ENCODE assay signal across 9 cellular contexts in genomic region chr4:48490012-48490679, GRCh38. TPM values are rescaled to one million over a fixed set of nuclear protein-coding genes. Genes with fewer than 3 reads are reported as not detected.
DNase-seq lines count a peak whose midpoint lies in the region; ATAC-seq and TF ChIP-seq lines count a peak whose summit lies in the region.
"Had no signal": no experiment of that assay in that cellular context is flagged by ENCODE, and none has a peak within 500 bp of the region (broad histone marks: within the 10 kb centered on the region; RNA-seq: fewer than 3 reads in every experiment).

Gene ZAR1 (plus strand): TSS chr4:48490252. CDS start chr4:48490292, 40 bp downstream.

- H3K27me3 ChIP-seq in ascending aorta (peaks cover 9% of the 10 kb centered on the region), tibial artery (peaks cover 0 to 50% of the 10 kb centered on the region in 2 donors), PC-3 (ENCODE audit: low read length) (no peaks in the 10 kb centered on the region)

- H3F3A ChIP-seq in PC-3 (ENCODE audit: low read length, unreplicated experiment) = no peaks in the 10 kb centered on the region

- no peak within 1 kb of the TSS for H3K4me2 ChIP-seq in PC-3 (ENCODE audit: low read length)

- H3K4me3 ChIP-seq in ascending aorta = peak within 1 kb of the TSS; percentile 49 to 56
- peak within 1 kb of the TSS; percentile 25 to 45 for H3K4me3 ChIP-seq in tibial artery
- H3K4me3 ChIP-seq in PC-3 (ENCODE audit: low read length) = no peak within 1 kb of the TSS
- peak within 1 kb of the TSS in 1 of 2 donors; percentile 2 for H3K4me3 ChIP-seq in foreskin fibroblast (ENCODE audit: low read depth in 1 of 2, low read length in 2 of 2)

- no peaks in the 10 kb centered on the region for H3K9me3 ChIP-seq in ascending aorta
- H3K9me3 ChIP-seq in tibial artery = no peaks in the 10 kb centered on the region
- no peaks in the 10 kb centered on the region for H3K9me3 ChIP-seq in PC-3 (ENCODE audit: low read length)
- H3K9me3 ChIP-seq: adrenal gland had no signal

- peak within 1 kb of the TSS; percentile 52 for H3K4me3 Mint-ChIP-seq in activated naive CD4-positive, alpha-beta T cell treated with anti-CD3 and anti-CD28 coated beads for 36 hours

- no TSS peak for BruUV-seq in PC-3 (replicated peaks; lab: Mats Ljungman, UMichigan)

- no peaks in the 10 kb centered on the region for H3K9me3 Mint-ChIP-seq in activated naive CD4-positive, alpha-beta T cell treated with anti-CD3 and anti-CD28 coated beads for 36 hours

- no peaks in the 10 kb centered on the region for H3K79me2 ChIP-seq in PC-3 (ENCODE audit: low read length)

- H3K27ac ChIP-seq in ascending aorta (no peak within 1 kb of the TSS), tibial artery (no peak within 1 kb of the TSS), PC-3 (ENCODE audit: low read length) (no peak within 1 kb of the TSS)
- H3K27ac ChIP-seq: adrenal gland had no signal

- no peak for TF ChIP-seq CTCF in ascending aorta (IDR thresholded peaks at IDR 0.05)
- no peak for TF ChIP-seq CTCF in tibial artery (IDR thresholded peaks at IDR 0.05)
- TF ChIP-seq CTCF in PC-3 (conservative IDR thresholded peaks at IDR 0.05; ENCODE audit: low read depth, low read length) = no peak
- no peak for TF ChIP-seq CTCF in foreskin fibroblast (IDR thresholded peaks at IDR 0.05; ENCODE audit: low read depth, low read length)

- peaks cover 51% of the 10 kb centered on the region for H3K27me3 Mint-ChIP-seq in activated naive CD4-positive, alpha-beta T cell treated with anti-CD3 and anti-CD28 coated beads for 36 hours (ENCODE audit: low read depth)

- no peak for DNase-seq in activated naive CD4-positive, alpha-beta T cell treated with anti-CD3 and anti-CD28 coated beads for 36 hours
- no peak for DNase-seq in activated naive CD4-positive, alpha-beta T cell treated with anti-CD3 and anti-CD28 coated beads, Interleukin-2, amount 50 U/mL, for 16 hours
- DNase-seq in ascending aorta (ENCODE audit: low spot score in 2 of 2) = no peak
- no peak for DNase-seq in left colon
- DNase-seq in tibial artery = no peak
- no peak for DNase-seq in PC-3
- no peak for DNase-seq in NCI-H524 treated with DMSO at 0.1 percent for 48 hours (lab: John Stamatoyannopoulos, UW)
- no peak for DNase-seq in foreskin fibroblast
- DNase-seq: adrenal gland had no signal

- H3K9ac ChIP-seq in PC-3 (ENCODE audit: low read length) = no peak within 1 kb of the TSS

- POLR2A ChIA-PET in PC-3 (lab: Charles Lee; ENCODE audit: unreplicated experiment) = no interaction called here

- H4K20me1 ChIP-seq in PC-3 (ENCODE audit: low read length) = no peaks in the 10 kb centered on the region

- intact Hi-C loops in activated naive CD4-positive, alpha-beta T cell treated with anti-CD3 and anti-CD28 coated beads for 36 hours (cut with micrococcal nuclease) = no loop called here
- intact Hi-C loops in ascending aorta (cut with DNase I) (loop anchor here (10.0 kb wide), 1 partner anchor 165 kb away; no protein-coding TSS in a partner anchor), left colon (cut with DNase I, micrococcal nuclease) (no loop called here), tibial artery (cut with DNase I; ENCODE audit: low total_unique reads) (no loop called here), PC-3 (cut with micrococcal nuclease) (no loop called here)

- ATAC-seq in left colon = peak; percentile 27
- no peak for ATAC-seq in PC-3

- peaks cover 0 to 5% of the 10 kb centered on the region in 2 donors for H3K4me1 ChIP-seq in ascending aorta
- H3K4me1 ChIP-seq in tibial artery = peaks cover 0 to 19% (median 12%) of the 10 kb centered on the region in 4 donors
- H3K4me1 ChIP-seq in PC-3 (ENCODE audit: insufficient read depth, low read length) = no peaks in the 10 kb centered on the region

- H3K4me1 Mint-ChIP-seq in activated naive CD4-positive, alpha-beta T cell treated with anti-CD3 and anti-CD28 coated beads for 36 hours (ENCODE audit: low read depth) = peaks cover 2% of the 10 kb centered on the region

- H3K36me3 ChIP-seq in ascending aorta (no peaks in the 10 kb centered on the region), tibial artery (no peaks in the 10 kb centered on the region), PC-3 (ENCODE audit: low read depth, low read length) (no peaks in the 10 kb centered on the region)
- H3K36me3 ChIP-seq: adrenal gland had no signal

- CTCF ChIA-PET in activated naive CD4-positive, alpha-beta T cell treated with anti-CD3 and anti-CD28 coated beads for 36 hours (lab: Charles Lee) = interaction anchor here (0.6 kb wide), 2 partner anchors 29 to 88 kb away, joined by 3 to 4 read pairs; no protein-coding TSS in a partner anchor
- CTCF ChIA-PET in PC-3 (lab: Charles Lee) = no interaction called here

- H3K9me2 ChIP-seq in PC-3 (replicated peaks; ENCODE audit: low read length) = no peaks in the 10 kb centered on the region

- H3K27ac Mint-ChIP-seq in activated naive CD4-positive, alpha-beta T cell treated with anti-CD3 and anti-CD28 coated beads for 36 hours = no peak within 1 kb of the TSS

- no peaks in the 10 kb centered on the region for H3K36me3 Mint-ChIP-seq in activated naive CD4-positive, alpha-beta T cell treated with anti-CD3 and anti-CD28 coated beads for 36 hours (ENCODE audit: low read depth)

- H2AFZ ChIP-seq in PC-3 (ENCODE audit: low read length) = no peak within 1 kb of the TSS

RNA-seq across cellular contexts. Expression of gene ZAR1, which starts in this region (rescaled TPM):
- total RNA-seq in activated naive CD4-positive, alpha-beta T cell treated with anti-CD3 and anti-CD28 coated beads for 36 hours = not detected
- total RNA-seq in ascending aorta = 1.4 TPM
- total RNA-seq in left colon = not detected
- not detected in 2 replicates for total RNA-seq in PC-3 (2014; rRNA removed)
- total RNA-seq: adrenal gland had no signal

Comparison
In these comparisons a context has a peak if more than half of its experiments do, and no peak if none do; other contexts are left out.
1. Peak in ATAC-seq in left colon; RNA of the gene not detected or under 1 TPM.